ENCODE assay signal across 27 cellular contexts in the genomic region with DNA sequence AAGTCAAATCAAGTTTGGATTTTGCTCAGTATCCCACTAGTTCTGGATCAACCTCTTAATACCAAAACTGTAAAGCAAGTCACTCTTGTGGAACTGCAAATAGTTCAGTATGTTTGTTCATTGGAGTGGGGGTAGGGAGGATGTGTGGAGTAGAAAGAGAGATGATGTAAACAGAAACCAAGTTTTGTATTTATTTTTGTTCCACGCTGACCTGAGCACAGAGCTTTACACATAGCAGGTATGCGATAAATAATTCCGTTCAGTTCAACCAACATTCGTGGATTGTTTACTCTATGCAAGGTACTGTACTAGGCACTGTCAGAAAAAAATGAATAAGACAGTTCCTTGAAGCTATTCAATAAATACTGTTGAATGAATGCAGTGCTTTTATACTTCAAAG. TPM values are rescaled to one million over a fixed set of nuclear protein-coding genes. Genes with fewer than 3 reads are reported as not detected.
DNase-seq lines count a peak whose midpoint lies in the region; ATAC-seq, FAIRE-seq and TF ChIP-seq lines count a peak whose summit lies in the region.
"Had no signal": no experiment of that assay in that cellular context is flagged by ENCODE, and none has a peak within 500 bp of the region (broad histone marks: within the 10 kb centered on the region; RNA-seq: fewer than 3 reads in every experiment).

No MANE protein-coding gene starts in this region.

- intact Hi-C loops in endothelial cell of umbilical vein (cut with micrococcal nuclease): no loop called here
- intact Hi-C loops in activated CD4-positive, alpha-beta T cell treated with anti-CD3 and anti-CD28 coated beads for 36 hours (cut with DNase I, micrococcal nuclease): loop anchor here in 1 of 2 experiments (10.0 kb wide), 1 partner anchor 1448 kb away; no protein-coding TSS in a partner anchor

- TF ChIP-seq POLR2A in endothelial cell of umbilical vein (IDR thresholded peaks at IDR 0.05; ENCODE audit: low read depth, low read length): no peak

- H3K27me3 ChIP-seq in GM06990 (replicated peaks; ENCODE audit: control insufficient read depth, insufficient read depth, low read length) (no peaks in the 10 kb centered on the region), endothelial cell of umbilical vein (ENCODE audit: control insufficient read depth in 2 of 2, insufficient read depth in 2 of 2, low read length in 2 of 2) (peaks cover 4% of the 10 kb centered on the region in 2 experiments)
- H3K27me3 ChIP-seq: transverse colon had no signal

- H3K36me3 ChIP-seq in GM06990 (ENCODE audit: control insufficient read depth, insufficient read depth, low read length) (no peaks in the 10 kb centered on the region), endothelial cell of umbilical vein (ENCODE audit: control insufficient read depth in 2 of 2, extremely low read depth in 1 of 2, insufficient read depth in 2 of 2, low read length in 2 of 2) (no peaks in the 10 kb centered on the region)
- H3K36me3 ChIP-seq: HAP-1, heart right ventricle, transverse colon had no signal

- TF ChIP-seq CTCF in GM06990 (IDR thresholded peaks at IDR 0.05; ENCODE audit: insufficient read depth, low read length, poor library complexity, severe bottlenecking): no peak
- TF ChIP-seq CTCF in endothelial cell of umbilical vein (IDR thresholded peaks at IDR 0.05; ENCODE audit: extremely low read depth in 1 of 2, insufficient read depth in 1 of 2, low read depth in 1 of 2, low read length in 2 of 2): no peak

- no peaks in the 10 kb centered on the region for H3K9me3 Mint-ChIP-seq in activated T-cell treated with anti-CD3 and anti-CD28 coated beads, Interleukin-2, amount 50 U/mL, for 24 hours
- no peaks in the 10 kb centered on the region for H3K9me3 Mint-ChIP-seq in activated CD4-positive, alpha-beta T cell treated with anti-CD3 and anti-CD28 coated beads for 36 hours (ENCODE audit: low read depth)
- H3K9me3 Mint-ChIP-seq: activated B cell treated with CpG ODN at 0.5 μM for 24 hours; activated naive CD4-positive, alpha-beta T cell treated with anti-CD3 and anti-CD28 coated beads, Interleukin-2, amount 10 ng/mL, durations not matched to agents 7 days and 5 days; CD8-positive, alpha-beta T cell had no signal

- no TSS peak for BruUV-seq in endothelial cell of umbilical vein (replicated peaks; lab: Mats Ljungman, UMichigan)

- H3K27me3 Mint-ChIP-seq in activated T-cell treated with anti-CD3 and anti-CD28 coated beads, Interleukin-2, amount 50 U/mL, for 24 hours: peaks cover 8% of the 10 kb centered on the region
- peaks cover 5% of the 10 kb centered on the region for H3K27me3 Mint-ChIP-seq in activated CD4-positive, alpha-beta T cell treated with anti-CD3 and anti-CD28 coated beads for 36 hours
- H3K27me3 Mint-ChIP-seq: activated B cell treated with CpG ODN at 0.5 μM for 24 hours, progenitor cell of endocrine pancreas had no signal

- no peak overlapping the region for H2AFZ ChIP-seq in endothelial cell of umbilical vein (ENCODE audit: low read depth, low read length)

- no peak overlapping the region for H3K4me2 ChIP-seq in endothelial cell of umbilical vein (ENCODE audit: insufficient read depth, low read length)
- H3K4me2 ChIP-seq: SK-N-SH had no signal

- H3K4me3 ChIP-seq in GM06990 (replicated peaks; ENCODE audit: low read depth, low read length) (peak overlapping the region; percentile 11; the same call in 1 of the 2 replicates), endothelial cell of umbilical vein (replicated peaks in 1 of 3; ENCODE audit: insufficient read depth in 1 of 3, low read depth in 1 of 3, low read length in 3 of 3) (no peak overlapping the region)
- H3K4me3 ChIP-seq: HAP-1, heart right ventricle, transverse colon had no signal

- POLR2A ChIA-PET in endothelial cell of umbilical vein (lab: Charles Lee): no interaction called here
- POLR2A ChIA-PET in activated CD4-positive, alpha-beta T cell treated with anti-CD3 and anti-CD28 coated beads for 36 hours (lab: Charles Lee): no interaction called here

- H3K27ac ChIP-seq in endothelial cell of umbilical vein (ENCODE audit: insufficient read depth, low read depth, low read length): no peak overlapping the region
- H3K27ac ChIP-seq: epithelial cell of prostate, heart right ventricle, RWPE1, transverse colon had no signal

- no peak overlapping the region for H3K9ac ChIP-seq in endothelial cell of umbilical vein (replicated peaks; ENCODE audit: extremely low read depth, insufficient read depth, low read length)
- H3K9ac ChIP-seq: SK-N-SH had no signal

- peaks cover 5% of the 10 kb centered on the region for H3K4me1 ChIP-seq in endothelial cell of umbilical vein (ENCODE audit: control insufficient read depth, extremely low read depth, insufficient read depth, low read length)

- ATAC-seq in GM18868 (IDR thresholded peaks at IDR 0.05; ENCODE audit: unreplicated experiment) (peak; percentile 27), HG03520 (IDR thresholded peaks at IDR 0.05; ENCODE audit: unreplicated experiment) (peak; percentile 15)
- ATAC-seq in activated CD4-positive, alpha-beta T cell treated with anti-CD3 and anti-CD28 coated beads for 36 hours: no peak
- ATAC-seq: CD8-positive, alpha-beta T cell; heart right ventricle; stimulated activated naive CD8-positive, alpha-beta T cell treated with anti-CD3 and anti-CD28 coated beads, Interleukin-15, Interleukin-2, amounts not matched to agents 100 U/mL and 50 U/mL, for 24 hours had no signal

- peaks cover under 1% of the 10 kb centered on the region for H3K79me2 ChIP-seq in endothelial cell of umbilical vein (ENCODE audit: control insufficient read depth, insufficient read depth, low read length)

- DNase-seq in GM06990 (ENCODE audit: extremely low read depth, insufficient read length) (peak; percentile 39), endothelial cell of umbilical vein (ENCODE audit: low read depth, low spot score) (no peak), NCI-H1092 treated with DMSO at 0.1 percent for 48 hours (lab: John Stamatoyannopoulos, UW) (no peak), NCI-H1436 treated with DMSO at 0.1 percent for 48 hours (lab: John Stamatoyannopoulos, UW) (no peak)
- no peak for DNase-seq in activated T-cell treated with anti-CD3 and anti-CD28 coated beads, Interleukin-2, amount 50 U/mL, for 24 hours
- DNase-seq in activated CD4-positive, alpha-beta T cell treated with anti-CD3 and anti-CD28 coated beads for 36 hours: no peak
- DNase-seq: activated B cell treated with CpG ODN at 0.5 μM for 24 hours; activated naive CD4-positive, alpha-beta T cell treated with anti-CD3 and anti-CD28 coated beads, Interleukin-2, amount 10 ng/mL, durations not matched to agents 7 days and 5 days; activated T-cell treated with anti-CD3 and anti-CD28 coated beads, Interleukin-2, amount 50 U/mL, for 48 hours; caudate nucleus; CD8-positive, alpha-beta T cell; DMS79; heart right ventricle; NCI-H146; small intestine; stimulated activated CD4-positive, alpha-beta T cell treated with anti-CD3 and anti-CD28 coated beads, Interleukin-2, amount 100 ng/mL, for 48 hours; stimulated activated naive CD8-positive, alpha-beta T cell treated with anti-CD3 and anti-CD28 coated beads, Interleukin-15, Interleukin-2, amounts not matched to agents 100 U/mL and 50 U/mL, for 24 hours; transverse colon had no signal

- peaks cover 26% of the 10 kb centered on the region for H3K4me1 Mint-ChIP-seq in activated T-cell treated with anti-CD3 and anti-CD28 coated beads, Interleukin-2, amount 50 U/mL, for 24 hours (ENCODE audit: low read depth)
- H3K4me1 Mint-ChIP-seq in activated CD4-positive, alpha-beta T cell treated with anti-CD3 and anti-CD28 coated beads for 36 hours: peaks cover 28% of the 10 kb centered on the region

- peak; percentile 18 for FAIRE-seq in endothelial cell of umbilical vein (lab: Jason Lieb, UNC)
- FAIRE-seq: GM19239, small intestine had no signal

- H3K27ac Mint-ChIP-seq in activated T-cell treated with anti-CD3 and anti-CD28 coated beads, Interleukin-2, amount 50 U/mL, for 24 hours: no peak overlapping the region
- no peak overlapping the region for H3K27ac Mint-ChIP-seq in activated CD4-positive, alpha-beta T cell treated with anti-CD3 and anti-CD28 coated beads for 36 hours
- H3K27ac Mint-ChIP-seq: activated B cell treated with CpG ODN at 0.5 μM for 24 hours; activated naive CD4-positive, alpha-beta T cell treated with anti-CD3 and anti-CD28 coated beads, Interleukin-2, amount 10 ng/mL, durations not matched to agents 7 days and 5 days; CD8-positive, alpha-beta T cell; progenitor cell of endocrine pancreas had no signal

- peaks cover 3% of the 10 kb centered on the region for H3K36me3 Mint-ChIP-seq in activated T-cell treated with anti-CD3 and anti-CD28 coated beads, Interleukin-2, amount 50 U/mL, for 24 hours (ENCODE audit: low read depth)
- no peaks in the 10 kb centered on the region for H3K36me3 Mint-ChIP-seq in activated CD4-positive, alpha-beta T cell treated with anti-CD3 and anti-CD28 coated beads for 36 hours (ENCODE audit: low read depth)

- CTCF ChIA-PET in endothelial cell of umbilical vein (lab: Charles Lee): interaction anchor here (0.8 to 4.1 kb wide), 20 partner anchors 8 to 981 kb away, joined by 3 to 61 read pairs (median 4); no protein-coding TSS in a partner anchor
- CTCF ChIA-PET in activated CD4-positive, alpha-beta T cell treated with anti-CD3 and anti-CD28 coated beads for 36 hours (lab: Charles Lee): interaction anchor here (0.9 to 1.1 kb wide), 2 partner anchors 8 to 139 kb away, joined by 3 read pairs; no protein-coding TSS in a partner anchor

- dilution Hi-C loops in endothelial cell of umbilical vein (cut with MboI; ENCODE audit: extremely low pct_ligation_motif_present, low sequenced_read_pairs): no loop called here

- no peaks in the 10 kb centered on the region for H3K9me3 ChIP-seq in endothelial cell of umbilical vein (replicated peaks; ENCODE audit: control insufficient read depth, insufficient read depth, low read length)
- H3K9me3 ChIP-seq: HAP-1, heart right ventricle, SK-N-SH, transverse colon had no signal

- H3K9me1 ChIP-seq in endothelial cell of umbilical vein (replicated peaks; ENCODE audit: control insufficient read depth, extremely low read depth, insufficient read depth, low read length): no peaks in the 10 kb centered on the region

- H4K20me1 ChIP-seq in endothelial cell of umbilical vein (replicated peaks; ENCODE audit: control insufficient read depth, extremely low read depth, insufficient read depth, low read length): no peaks in the 10 kb centered on the region

- H3K4me3 Mint-ChIP-seq in activated T-cell treated with anti-CD3 and anti-CD28 coated beads, Interleukin-2, amount 50 U/mL, for 24 hours: no peak overlapping the region
- H3K4me3 Mint-ChIP-seq in activated CD4-positive, alpha-beta T cell treated with anti-CD3 and anti-CD28 coated beads for 36 hours: no peak overlapping the region
- H3K4me3 Mint-ChIP-seq: activated B cell treated with CpG ODN at 0.5 μM for 24 hours; activated naive CD4-positive, alpha-beta T cell treated with anti-CD3 and anti-CD28 coated beads, Interleukin-2, amount 10 ng/mL, durations not matched to agents 7 days and 5 days; CD8-positive, alpha-beta T cell; neural crest cell had no signal

RNA-seq across cellular contexts. Expression of a gene that starts 4.5 kb away (rescaled TPM):
- 38.7 and 47.0 TPM in 2 replicates for total RNA-seq in endothelial cell of umbilical vein
- polyA plus RNA-seq in endothelial cell of umbilical vein: 6.3 and 7.2 TPM in 2 replicates
- 10.7 and 11.1 TPM in 2 replicates for polyA plus RNA-seq in endothelial cell of umbilical vein (2011; cell fraction: cytosol; rRNA removed)
- polyA plus RNA-seq in endothelial cell of umbilical vein (2011; cell fraction: nucleus; rRNA removed): 27.9 and 32.2 TPM in 2 replicates
- 17.9 and 19.8 TPM in 2 replicates for polyA plus RNA-seq in endothelial cell of umbilical vein (2012)
- 54.6 and 55.9 TPM in 2 replicates for polyA minus RNA-seq in endothelial cell of umbilical vein
- 34.6 TPM for polyA minus RNA-seq in endothelial cell of umbilical vein (2011; cell fraction: cytosol; rRNA and poly(A)+ RNA removed)
- polyA minus RNA-seq in endothelial cell of umbilical vein (2011; cell fraction: nucleus; rRNA and poly(A)+ RNA removed): 158 and 203 TPM in 2 replicates
- 10 to 100 TPM; 36.8 to 46.0 TPM for total RNA-seq in activated CD4-positive, alpha-beta T cell treated with anti-CD3 and anti-CD28 coated beads for 36 hours
